In genomic region chr2:61096438-61096837, GRCh38 we compare ENCODE assay signal across 23 cellular contexts. TPM values are rescaled to one million over a fixed set of nuclear protein-coding genes. Genes with fewer than 3 reads are reported as not detected.
DNase-seq lines count a peak whose midpoint lies in the region; ATAC-seq, FAIRE-seq and TF ChIP-seq lines count a peak whose summit lies in the region.
"Had no signal": no experiment of that assay in that cellular context is flagged by ENCODE, and none has a peak within 500 bp of the region (broad histone marks: within the 10 kb centered on the region; RNA-seq: fewer than 3 reads in every experiment).

No MANE protein-coding gene starts in this region.

- no peak for FAIRE-seq in K562 (lab: Jason Lieb, UNC)
- FAIRE-seq: A549, D721Med, G401.6, GM12891 had no signal

- H3K4me1 Mint-ChIP-seq in MCF 10A (ENCODE audit: insufficient read depth, unreplicated experiment) (no peaks in the 10 kb centered on the region), endothelial cell (ENCODE audit: unreplicated experiment) (peaks cover 4% of the 10 kb centered on the region)
- H3K4me1 Mint-ChIP-seq: B cell had no signal

- H2AFZ ChIP-seq in mammary epithelial cell (ENCODE audit: low read depth, low read length), result no peak overlapping the region
- no peak overlapping the region for H2AFZ ChIP-seq in K562 (ENCODE audit: low read depth, low read length)

- TF ChIP-seq RAD21 in K562 (CRISPR knock-in tag; conservative IDR thresholded peaks at IDR 0.05 in 1 of 2, IDR thresholded peaks at IDR 0.05 in 1 of 2), result no peak

- H3K27me3 Mint-ChIP-seq in MCF 10A (ENCODE audit: insufficient read depth, unreplicated experiment), result no peaks in the 10 kb centered on the region
- peaks cover 5% of the 10 kb centered on the region for H3K27me3 Mint-ChIP-seq in endothelial cell (ENCODE audit: unreplicated experiment)
- H3K27me3 Mint-ChIP-seq: B cell; CD4-positive, alpha-beta T cell had no signal

- H3K9ac ChIP-seq in mammary epithelial cell (ENCODE audit: insufficient read depth, low read length) (no peak overlapping the region), K562 (ENCODE audit: insufficient read depth in 1 of 2, low read depth in 2 of 2, low read length in 2 of 2) (no peak overlapping the region)
- H3K9ac ChIP-seq: BLaER1 treated with 17β-estradiol and CSF1 and Interleukin-3, amounts not matched to agents 10 nM and 100 nM had no signal

- dilution Hi-C loops in mammary epithelial cell (cut with HindIII; ENCODE audit: low sequenced_read_pairs), result loop anchor here (10.0 kb wide), 1 partner anchor 48 kb away; no protein-coding TSS in a partner anchor

- TF ChIP-seq EP300 in K562 (IDR thresholded peaks at IDR 0.05; ENCODE audit: low read length), result no peak

- H3K36me3 Mint-ChIP-seq in MCF 10A (ENCODE audit: insufficient read depth, unreplicated experiment), result peaks cover 7% of the 10 kb centered on the region
- peaks cover 11% of the 10 kb centered on the region for H3K36me3 Mint-ChIP-seq in endothelial cell (ENCODE audit: low read depth, unreplicated experiment)
- H3K36me3 Mint-ChIP-seq: CD8-positive, alpha-beta T cell had no signal

- H4K20me1 ChIP-seq in mammary epithelial cell (ENCODE audit: insufficient read depth, low read length) (no peaks in the 10 kb centered on the region), K562 (replicated peaks; ENCODE audit: control insufficient read depth, insufficient read depth, low read length) (no peaks in the 10 kb centered on the region)
- H4K20me1 ChIP-seq: BLaER1 treated with 17β-estradiol and CSF1 and Interleukin-3, amounts not matched to agents 10 nM and 100 nM had no signal

- no peaks in the 10 kb centered on the region for H3K79me2 ChIP-seq in mammary epithelial cell (ENCODE audit: insufficient read depth, low read length)
- no peaks in the 10 kb centered on the region for H3K79me2 ChIP-seq in K562 (ENCODE audit: control insufficient read depth, insufficient read depth, low read length)

- peaks cover 2% of the 10 kb centered on the region for H3K36me3 ChIP-seq in mammary epithelial cell (ENCODE audit: insufficient read depth, low read length)
- peaks cover 6 to 13% of the 10 kb centered on the region in 2 experiments; a peak in 2 of 3 replicates for H3K36me3 ChIP-seq in HEK293 (ENCODE audit: control insufficient read depth in 2 of 2, insufficient read depth in 1 of 2, low read length in 2 of 2)
- no peaks in the 10 kb centered on the region for H3K36me3 ChIP-seq in K562 (ENCODE audit: control insufficient read depth, insufficient read depth, low read length)
- no peaks in the 10 kb centered on the region for H3K36me3 ChIP-seq in gastrocnemius medialis

- 87% methylated on average over 3 of the region's 3 CpGs for WGBS in mammary epithelial cell (ENCODE audit: low coverage, missing lambda C conversion rate)
- 27% methylated on average over 3 of the region's 3 CpGs for WGBS in K562 (ENCODE audit: insufficient coverage, low coverage, missing lambda C conversion rate)

- no peaks in the 10 kb centered on the region for H3K9me3 ChIP-seq in mammary epithelial cell (replicated peaks; ENCODE audit: insufficient read depth, low read length)
- no peaks in the 10 kb centered on the region for H3K9me3 ChIP-seq in HEK293 (ENCODE audit: control insufficient read depth, insufficient read depth, low read depth, low read length)
- no peaks in the 10 kb centered on the region for H3K9me3 ChIP-seq in K562 (replicated peaks; ENCODE audit: control insufficient read depth, insufficient read depth, low read depth, low read length)
- no peaks in the 10 kb centered on the region for H3K9me3 ChIP-seq in gastrocnemius medialis
- H3K9me3 ChIP-seq: A549; BLaER1 treated with 17β-estradiol and CSF1 and Interleukin-3, amounts not matched to agents 10 nM and 100 nM; Caco-2 had no signal

- no peak for DNase-seq in MCF 10A (ENCODE audit: unreplicated experiment)
- no peak for DNase-seq in mammary epithelial cell
- DNase-seq in K562 (ENCODE audit: extremely low read depth in 1 of 4, low spot score in 3 of 4), result no peak
- no peak for DNase-seq in endothelial cell (ENCODE audit: low spot score)
- DNase-seq in omental fat pad (ENCODE audit: low spot score), result no peak
- no peak for DNase-seq in gastrocnemius medialis
- DNase-seq: AML-193; Caco-2; Calu3; CD4-positive, alpha-beta T cell; CD8-positive, alpha-beta T cell; DMS79 treated with DMSO at 0.1 percent for 48 hours; GF-D8 had no signal

- no peaks in the 10 kb centered on the region for H3K9me1 ChIP-seq in K562 (ENCODE audit: control insufficient read depth, insufficient read depth, low read length)

- intact Hi-C loops in MCF 10A (cut with micrococcal nuclease), result no loop called here
- intact Hi-C loops in mammary epithelial cell (cut with micrococcal nuclease), result no loop called here
- intact Hi-C loops in K562 (cut with micrococcal nuclease), result no loop called here
- intact Hi-C loops in gastrocnemius medialis (cut with DNase I; ENCODE audit: low total_unique reads), result no loop called here

- H3K27ac ChIP-seq in mammary epithelial cell (ENCODE audit: insufficient read depth, low read depth, low read length), result no peak overlapping the region
- H3K27ac ChIP-seq in HEK293 (ENCODE audit: extremely low read depth, low read depth, low read length), result no peak overlapping the region
- H3K27ac ChIP-seq in K562 (ENCODE audit: extremely low read depth, low read depth, low read length), result no peak overlapping the region
- no peak overlapping the region for H3K27ac ChIP-seq in gastrocnemius medialis
- H3K27ac ChIP-seq: 22Rv1; A549; BLaER1 treated with 17β-estradiol and CSF1 and Interleukin-3, amounts not matched to agents 10 nM and 100 nM; C4-2B had no signal

- H3K4me2 ChIP-seq in mammary epithelial cell (ENCODE audit: insufficient read depth, low read depth, low read length), result no peak overlapping the region
- H3K4me2 ChIP-seq in K562 (ENCODE audit: insufficient read depth, low read length), result no peak overlapping the region
- H3K4me2 ChIP-seq: A549; BLaER1 treated with 17β-estradiol and CSF1 and Interleukin-3, amounts not matched to agents 10 nM and 100 nM had no signal

- peak overlapping the region; percentile 63 for H3K27ac Mint-ChIP-seq in MCF 10A (ENCODE audit: low read depth, unreplicated experiment)
- no peak overlapping the region for H3K27ac Mint-ChIP-seq in endothelial cell (ENCODE audit: unreplicated experiment)
- H3K27ac Mint-ChIP-seq: B cell; CD4-positive, alpha-beta T cell; CD8-positive, alpha-beta T cell had no signal

- H3K4me3 ChIP-seq in mammary epithelial cell (replicated peaks in 1 of 3; ENCODE audit: insufficient read depth in 1 of 3, low read depth in 2 of 3, low read length in 3 of 3) (no peak overlapping the region), HEK293 (ENCODE audit: low read depth, low read length) (no peak overlapping the region), K562 (no peak overlapping the region), gastrocnemius medialis (no peak overlapping the region)
- H3K4me3 ChIP-seq: A549; BLaER1 treated with 17β-estradiol and CSF1 and Interleukin-3, amounts not matched to agents 10 nM and 100 nM had no signal

- H3K4me3 Mint-ChIP-seq in MCF 10A (ENCODE audit: unreplicated experiment) (no peak overlapping the region), endothelial cell (ENCODE audit: unreplicated experiment) (peak overlapping the region; percentile 76)
- H3K4me3 Mint-ChIP-seq: B cell; CD4-positive, alpha-beta T cell; CD8-positive, alpha-beta T cell had no signal

- no peak for ATAC-seq in K562
- no peak for ATAC-seq in omental fat pad (ENCODE audit: low FRiP score)
- no peak for ATAC-seq in gastrocnemius medialis
- no peak for ATAC-seq in GM18867 (IDR thresholded peaks at IDR 0.05; ENCODE audit: unreplicated experiment)
- ATAC-seq: A549; CD8-positive, alpha-beta T cell had no signal

- in situ Hi-C loops in mammary epithelial cell (cut with MboI; ENCODE audit: low sequenced_read_pairs in 2 of 2), result no loop called here
- in situ Hi-C loops in K562 (cut with MboI), result no loop called here
- in situ Hi-C loops in gastrocnemius medialis (cut with MboI; ENCODE audit: low sequenced_read_pairs in 4 of 4), result no loop called here

- TF ChIP-seq CTCF in MCF 10A (IDR thresholded peaks at IDR 0.05; ENCODE audit: unreplicated experiment) (no peak), mammary epithelial cell (conservative IDR thresholded peaks at IDR 0.05 in 1 of 2, IDR thresholded peaks at IDR 0.05 in 1 of 2; ENCODE audit: extremely low read depth in 1 of 2, insufficient read depth in 1 of 2, low read depth in 1 of 2, low read length in 2 of 2) (no peak), HEK293 (tag by site-specific recombination; IDR thresholded peaks at IDR 0.05) (no peak), K562 (IDR thresholded peaks at IDR 0.05 in 2 of 3, conservative IDR thresholded peaks at IDR 0.05 in 1 of 3; ENCODE audit: insufficient read depth in 2 of 3, low read depth in 1 of 3, low read length in 3 of 3) (no peak), endothelial cell (IDR thresholded peaks at IDR 0.05; ENCODE audit: unreplicated experiment) (no peak), omental fat pad (IDR thresholded peaks at IDR 0.05) (no peak), gastrocnemius medialis (IDR thresholded peaks at IDR 0.05 in 4 of 5, conservative IDR thresholded peaks at IDR 0.05 in 1 of 5) (no peak)

- no peaks in the 10 kb centered on the region for H3K27me3 ChIP-seq in mammary epithelial cell (ENCODE audit: insufficient read depth, low read length)
- H3K27me3 ChIP-seq in K562 (ENCODE audit: control insufficient read depth in 2 of 2, insufficient read depth in 2 of 2, low read length in 2 of 2), result no peaks in the 10 kb centered on the region
- no peaks in the 10 kb centered on the region for H3K27me3 ChIP-seq in gastrocnemius medialis
- H3K27me3 ChIP-seq: BLaER1 treated with 17β-estradiol and CSF1 and Interleukin-3, amounts not matched to agents 10 nM and 100 nM had no signal

- H3K9me3 Mint-ChIP-seq in MCF 10A (ENCODE audit: unreplicated experiment), result no peaks in the 10 kb centered on the region
- no peaks in the 10 kb centered on the region for H3K9me3 Mint-ChIP-seq in endothelial cell (ENCODE audit: unreplicated experiment)
- H3K9me3 Mint-ChIP-seq: CD4-positive, alpha-beta T cell; CD8-positive, alpha-beta T cell had no signal

- no TSS peak for BruUV-seq in MCF 10A (replicated peaks; lab: Mats Ljungman, UMichigan)
- BruUV-seq in mammary epithelial cell (replicated peaks; lab: Mats Ljungman, UMichigan), result no TSS peak
- BruUV-seq in K562 (replicated peaks; lab: Mats Ljungman, UMichigan), result no TSS peak

- H3K4me1 ChIP-seq in mammary epithelial cell (ENCODE audit: insufficient read depth, low read length), result no peaks in the 10 kb centered on the region
- H3K4me1 ChIP-seq in HEK293 (ENCODE audit: control insufficient read depth, insufficient read depth, low read length), result no peaks in the 10 kb centered on the region
- peaks cover 0 to 8% of the 10 kb centered on the region in 2 experiments; a peak in 2 of 5 replicates for H3K4me1 ChIP-seq in K562 (replicated peaks in 1 of 2; ENCODE audit: control insufficient read depth in 2 of 2, insufficient read depth in 2 of 2, low read length in 2 of 2)
- H3K4me1 ChIP-seq in gastrocnemius medialis, result no peaks in the 10 kb centered on the region
- H3K4me1 ChIP-seq: A549; BLaER1 treated with 17β-estradiol and CSF1 and Interleukin-3, amounts not matched to agents 10 nM and 100 nM; Caco-2 had no signal

- CTCF ChIA-PET in MCF 10A (lab: Yijun Ruan, JAX) (no interaction called here), mammary epithelial cell (lab: Charles Lee; ENCODE audit: low non-redundant PET) (no interaction called here), HEK293 (lab: Yijun Ruan, JAX) (no interaction called here), K562 (lab: Yijun Ruan, JAX; ENCODE audit: low intra/inter-chr PET ratio) (no interaction called here)

- TF ChIP-seq POLR2A in K562 (conservative IDR thresholded peaks at IDR 0.05) (no peak), gastrocnemius medialis (IDR thresholded peaks at IDR 0.05) (no peak)

- POLR2A ChIA-PET in MCF 10A (lab: Yijun Ruan, JAX), result interaction anchor here (0.6 kb wide), 1 partner anchor 30 kb away, joined by 3 read pairs; no protein-coding TSS in a partner anchor
- POLR2A ChIA-PET in HEK293 (lab: Yijun Ruan, JAX), result no interaction called here
- POLR2A ChIA-PET in K562 (lab: Yijun Ruan, JAX), result no interaction called here

RNA-seq across cellular contexts. Expression of gene SANBR, which starts 30.8 kb away (rescaled TPM):
- 5.2 and 8.3 TPM in 2 replicates for total RNA-seq in MCF 10A (2022)
- 10 to 100 TPM; 11.8 to 12.8 TPM for total RNA-seq in mammary epithelial cell
- 4.9 TPM for polyA plus RNA-seq in mammary epithelial cell
- 11.5 TPM for polyA minus RNA-seq in mammary epithelial cell
- 8.5 and 17.5 TPM in 2 replicates for total RNA-seq in K562 (2011; cell fraction: chromatin; rRNA removed; ENCODE audit: low replicate concordance)
- 5.8 TPM in 2 replicates for total RNA-seq in K562 (2011; cell fraction: nucleolus; rRNA removed)
- total RNA-seq in K562 (2011; cell fraction: nucleoplasm; rRNA removed), result 6.5 and 13.1 TPM in 2 replicates
- 4.1 and 5.7 TPM in 2 replicates for total RNA-seq in K562 (2014; rRNA removed)
- 6.7 and 7.4 TPM in 2 replicates for total RNA-seq in K562 (2014; rRNA removed; fragmentation: Illumina TruSeq; extraction: Trizol)
- total RNA-seq in K562 (2015; rRNA removed; fragmentation: Illumina TruSeq; extraction: Trizol), result 5.4 and 7.7 TPM in 2 replicates
- total RNA-seq in K562 (2021), result 4.9 and 6.2 TPM in 2 replicates
- polyA plus RNA-seq in K562 (2011; rRNA removed), result 6.6 and 6.9 TPM in 2 replicates
- polyA plus RNA-seq in K562 (2011; cell fraction: cytosol; rRNA removed), result 2.0 and 3.8 TPM in 2 replicates
- 4.1 and 4.5 TPM in 2 replicates for polyA plus RNA-seq in K562 (2011; cell fraction: nucleus; rRNA removed)
- polyA plus RNA-seq in K562 (2012), result 4.6 and 6.6 TPM in 2 replicates
- 5.1 and 6.3 TPM in 2 replicates for polyA plus RNA-seq in K562 (2014; fragmentation: Illumina TruSeq; extraction: Trizol)
- 1 to 10 TPM; 1.5 to 3.1 TPM for polyA plus RNA-seq in K562 (2014; fragmentation: Nextera tagmentation; extraction: Ambion mirVana)
- polyA plus RNA-seq in K562 (2014; rRNA removed), result 4.5 and 5.3 TPM in 2 replicates
- 6.7 and 7.2 TPM in 2 replicates for polyA minus RNA-seq in K562 (2011; rRNA and poly(A)+ RNA removed)
- polyA minus RNA-seq in K562 (2011; cell fraction: cytosol; rRNA and poly(A)+ RNA removed), result 3.7 and 4.2 TPM in 2 replicates
- polyA minus RNA-seq in K562 (2011; cell fraction: nucleus; rRNA and poly(A)+ RNA removed), result 3.8 and 6.1 TPM in 2 replicates
- 27.3 TPM for total RNA-seq in endothelial cell (ENCODE audit: unreplicated experiment)
- 10 to 100 TPM in 1 of 4 donors, 1 to 10 TPM in 3; 2.6 to 15.0 (median 6.4) TPM for total RNA-seq in omental fat pad
- 1 to 10 TPM; 1.5 to 6.5 (median 2.1) TPM for total RNA-seq in gastrocnemius medialis
